In genomic region chr6:43869091-43869710, GRCh38 we compare ENCODE assay signal across 31 cellular contexts.
DNase-seq lines count a peak whose midpoint lies in the region; ATAC-seq and TF ChIP-seq lines count a peak whose summit lies in the region.
"Had no signal": no experiment of that assay in that cellular context is flagged by ENCODE, and none has a peak within 500 bp of the region (broad histone marks: within the 10 kb centered on the region; RNA-seq: fewer than 3 reads in every experiment).

No MANE protein-coding gene starts in this region.

- intact Hi-C loops in lower lobe of right lung (cut with DNase I) (no loop called here), spleen (cut with DNase I; ENCODE audit: low total_unique reads) (no loop called here)

- ATAC-seq in T-helper 17 cell (no peak), lower lobe of right lung (no peak)
- ATAC-seq: CD8-positive, alpha-beta T cell; GM12878; stimulated activated memory B cell treated with anti-CD40 and anti-IgM and Interleukin-4, amounts not matched to agents 10 μg/mL and 1 μg/mL and 100 μg/mL, for 72 hours had no signal

- H3K4me1 ChIP-seq in lower lobe of right lung: peaks cover 14% of the 10 kb centered on the region
- H3K4me1 ChIP-seq in spleen: no peaks in the 10 kb centered on the region
- H3K4me1 ChIP-seq: sigmoid colon had no signal

- no peaks in the 10 kb centered on the region for H3K36me3 ChIP-seq in lower lobe of right lung
- no peaks in the 10 kb centered on the region for H3K36me3 ChIP-seq in spleen
- H3K36me3 ChIP-seq: brain microvascular endothelial cell, heart right ventricle, sigmoid colon, upper lobe of left lung had no signal

- peak overlapping the region; percentile 14 for H3K27ac Mint-ChIP-seq in T-helper 17 cell
- H3K27ac Mint-ChIP-seq: activated naive CD4-positive, alpha-beta T cell treated with anti-CD3 and anti-CD28 coated beads, Interleukin-2, amount 50 U/mL, for 24 hours; activated T-helper 2 cell treated with anti-CD3 and anti-CD28 coated beads, Interferon-gamma antibody, Interleukin-2, Interleukin-4, amounts not matched to agents 10 μg/mL and 5 μg/mL and 100 μg/mL, durations not matched to agents 14 hours and 24 hours and 36 hours; CD8-positive, alpha-beta T cell; stimulated activated memory B cell treated with anti-CD40 and anti-IgM and Interleukin-4, amounts not matched to agents 10 μg/mL and 1 μg/mL and 100 μg/mL, for 72 hours had no signal

- H3K4me3 Mint-ChIP-seq in T-helper 17 cell: no peak overlapping the region
- H3K4me3 Mint-ChIP-seq: activated naive CD4-positive, alpha-beta T cell treated with anti-CD3 and anti-CD28 coated beads, Interleukin-2, amount 50 U/mL, for 24 hours; CD8-positive, alpha-beta T cell; neural crest cell; stimulated activated memory B cell treated with anti-CD40 and anti-IgM and Interleukin-4, amounts not matched to agents 10 μg/mL and 1 μg/mL and 100 μg/mL, for 72 hours had no signal

- H3K27me3 ChIP-seq in lower lobe of right lung (ENCODE audit: low read depth): peaks cover 6% of the 10 kb centered on the region
- peaks cover 0 to 24% (median 2%) of the 10 kb centered on the region in 7 donors for H3K27me3 ChIP-seq in spleen (replicated peaks in 1 of 7)
- H3K27me3 ChIP-seq: upper lobe of left lung had no signal

- TF ChIP-seq POLR2A in spleen (IDR thresholded peaks at IDR 0.05): no peak

- DNase-seq in NCI-H2171 treated with DMSO at 0.1 percent for 48 hours (lab: John Stamatoyannopoulos, UW) (peak; percentile 21), NCI-H2171 (lab: John Stamatoyannopoulos, UW) (no peak), T-helper 17 cell (no peak), lower lobe of right lung (peak; percentile 34), spleen (peak; percentile 57), NCI-H2029 (lab: John Stamatoyannopoulos, UW) (no peak), HK-2 (ENCODE audit: unreplicated experiment) (no peak), ecto neural progenitor cell (ENCODE audit: low spot score) (no peak)
- DNase-seq: 8988T; activated CD4-positive, alpha-beta T cell treated with anti-CD3 and anti-CD28 coated beads for 4 hours; activated CD8-positive, alpha-beta memory T cell treated with anti-CD3 and anti-CD28 coated beads for 24 hours; activated T-cell treated with anti-CD3 and anti-CD28 coated beads for 4 hours; amniotic stem cell; brain microvascular endothelial cell; CD8-positive, alpha-beta T cell; DMS153; dorsolateral prefrontal cortex; foreskin melanocyte; heart right ventricle; KBM-7; NCI-H1092 treated with DMSO at 0.1 percent for 48 hours; NCI-H1694 treated with DMSO at 0.1 percent for 48 hours; NCI-H524 treated with DMSO at 0.1 percent for 48 hours; sigmoid colon; upper lobe of left lung had no signal

- 74 to 83% (median 80%) methylated on average over 8 to 12 of the region's 12 CpGs for WGBS in spleen, 5 donors

- TF ChIP-seq CTCF in lower lobe of right lung (IDR thresholded peaks at IDR 0.05) (no peak), spleen (IDR thresholded peaks at IDR 0.05 in 8 of 11, conservative IDR thresholded peaks at IDR 0.05 in 3 of 11) (no peak)

- H3K4me1 Mint-ChIP-seq in T-helper 17 cell: peaks cover 4% of the 10 kb centered on the region
- H3K4me1 Mint-ChIP-seq: activated naive CD4-positive, alpha-beta T cell treated with anti-CD3 and anti-CD28 coated beads, Interleukin-2, amount 50 U/mL, for 24 hours; stimulated activated memory B cell treated with anti-CD40 and anti-IgM and Interleukin-4, amounts not matched to agents 10 μg/mL and 1 μg/mL and 100 μg/mL, for 72 hours had no signal

- H3K27me3 Mint-ChIP-seq in T-helper 17 cell: peaks cover 51% of the 10 kb centered on the region

- no peaks in the 10 kb centered on the region for H3K9me3 ChIP-seq in T-helper 17 cell (ENCODE audit: control insufficient read depth, low read length, poor library complexity, severe bottlenecking)
- H3K9me3 ChIP-seq in lower lobe of right lung: no peaks in the 10 kb centered on the region
- no peaks in the 10 kb centered on the region for H3K9me3 ChIP-seq in spleen
- H3K9me3 ChIP-seq: heart right ventricle, sigmoid colon, upper lobe of left lung had no signal

- H3K36me3 Mint-ChIP-seq in T-helper 17 cell (ENCODE audit: low read depth): no peaks in the 10 kb centered on the region
- H3K36me3 Mint-ChIP-seq: activated naive CD4-positive, alpha-beta T cell treated with anti-CD3 and anti-CD28 coated beads, Interleukin-2, amount 50 U/mL, for 24 hours; CD8-positive, alpha-beta T cell; stimulated activated memory B cell treated with anti-CD40 and anti-IgM and Interleukin-4, amounts not matched to agents 10 μg/mL and 1 μg/mL and 100 μg/mL, for 72 hours had no signal

- H3K27ac ChIP-seq in lower lobe of right lung (no peak overlapping the region), spleen (no peak overlapping the region)
- H3K27ac ChIP-seq: brain microvascular endothelial cell, dorsolateral prefrontal cortex, heart right ventricle, sigmoid colon, upper lobe of left lung, VCaP had no signal

- H3K4me3 ChIP-seq in lower lobe of right lung (no peak overlapping the region), spleen (no peak overlapping the region)
- H3K4me3 ChIP-seq: dorsolateral prefrontal cortex, GM12878, heart right ventricle, sigmoid colon, upper lobe of left lung had no signal

Comparison
In these comparisons a context has a peak if more than half of its experiments do, and no peak if none do; other contexts are left out.
1. DNase-seq: peak in NCI-H2171 treated with DMSO at 0.1 percent for 48 hours (single experiment), lower lobe of right lung (single experiment) and spleen (single experiment); none in NCI-H2171 (single experiment), T-helper 17 cell (0 of 3), NCI-H2029 (single experiment), HK-2 (single experiment) and ecto neural progenitor cell (single experiment).